In genomic region chr5:25006734-25007133, GRCh38 we compare ENCODE assay signal across 9 cellular contexts.
A peak's percentile ranks its signal among the peaks of the same experiment; 100 is the strongest.
DNase-seq lines count a peak whose midpoint lies in the region; ATAC-seq and TF ChIP-seq lines count a peak whose summit lies in the region.
"Had no signal": no experiment of that assay in that cellular context is flagged by ENCODE, and none has a peak within 500 bp of the region (broad histone marks: within the 10 kb centered on the region; RNA-seq: fewer than 3 reads in every experiment).

No MANE protein-coding gene starts in this region.

- in situ Hi-C loops in astrocyte of the cerebellum (cut with HindIII; ENCODE audit: low sequenced_read_pairs): no loop called here

- no peak overlapping the region for H3K4me3 ChIP-seq in astrocyte of the cerebellum (ENCODE audit: low read depth, low read length)

- TF ChIP-seq CTCF in astrocyte of the cerebellum (IDR thresholded peaks at IDR 0.05; ENCODE audit: low read depth, low read length, missing control alignments): peak; percentile 30

- DNase-seq in HPDE6-E6E7 (ENCODE audit: extremely low spot score): peak; percentile 14
- DNase-seq in NCI-H460 (ENCODE audit: extremely low read depth, low read depth): peak; percentile 69
- DNase-seq in astrocyte of the cerebellum (ENCODE audit: low read depth): peak; percentile 9
- DNase-seq in non-pigmented ciliary epithelial cell (ENCODE audit: low read depth): peak; percentile 5
- DNase-seq in KG1 (lab: John Stamatoyannopoulos, UW): no peak
- DNase-seq in stimulated activated CD4-positive, alpha-beta T cell treated with anti-CD3 and anti-CD28 coated beads, Interleukin-4, amount 100 ng/mL, for 24 hours: no peak
- DNase-seq in COLO668 (lab: John Stamatoyannopoulos, UW; ENCODE audit: unreplicated experiment): no peak
- DNase-seq: activated B cell treated with CpG ODN at 0.5 μM for 24 hours had no signal

- no peak for ATAC-seq in HG02840 (IDR thresholded peaks at IDR 0.05; ENCODE audit: low FRiP score, unreplicated experiment)

Comparison
In these comparisons a context has a peak if more than half of its experiments do, and no peak if none do; other contexts are left out.
1. DNase-seq: peak in HPDE6-E6E7 (single experiment), NCI-H460 (single experiment), astrocyte of the cerebellum (single experiment) and non-pigmented ciliary epithelial cell (single experiment); none in KG1 (single experiment), stimulated activated CD4-positive, alpha-beta T cell treated with anti-CD3 and anti-CD28 coated beads, Interleukin-4, amount 100 ng/mL, for 24 hours (single experiment) and COLO668 (single experiment).